In the genomic region with DNA sequence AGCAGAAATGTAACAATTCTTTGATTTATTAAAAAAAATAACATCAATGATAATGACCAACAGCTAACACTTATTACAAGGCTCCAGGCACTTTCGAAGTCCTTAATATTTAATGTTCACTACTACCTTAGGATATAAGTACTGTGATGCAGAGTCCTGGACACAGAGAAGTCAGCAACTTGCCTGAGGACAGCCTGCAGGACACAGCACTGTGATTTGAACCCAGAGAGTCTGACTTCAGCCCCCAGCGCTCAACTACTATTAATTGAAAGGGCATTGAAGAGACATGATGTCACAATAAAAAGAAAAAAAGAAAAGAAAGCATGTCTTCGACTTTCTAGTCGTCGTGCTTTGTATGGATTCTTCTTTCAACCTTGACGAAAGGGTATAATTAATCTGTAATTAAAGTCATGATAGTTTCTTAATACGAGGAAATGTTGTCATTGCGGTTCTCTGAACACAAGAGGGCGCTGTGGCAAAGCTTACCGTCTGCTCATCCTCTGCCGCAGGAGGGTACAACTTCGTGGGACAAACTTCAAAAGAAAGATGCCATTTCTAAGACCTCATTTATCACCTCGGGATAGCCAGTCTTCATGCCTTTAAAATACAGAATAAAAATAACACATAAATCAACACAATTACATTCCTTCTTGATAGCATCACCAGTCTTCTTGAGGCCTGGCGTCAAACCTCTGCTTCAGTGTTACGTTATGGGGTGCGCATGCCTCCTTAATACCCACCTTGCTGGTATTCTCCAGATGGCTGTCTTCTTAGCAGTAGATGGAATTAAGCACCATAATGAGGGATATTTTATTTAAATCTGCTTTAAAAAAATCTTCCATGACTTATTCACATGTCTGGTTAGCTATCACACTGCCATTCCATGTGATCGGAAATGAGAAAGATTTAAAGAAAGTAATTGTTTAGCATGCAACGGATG, we compare ENCODE assay signal across 9 cellular contexts.
A peak's percentile ranks its signal among the peaks of the same experiment; 100 is the strongest.
DNase-seq lines count a peak whose midpoint lies in the region; ATAC-seq, FAIRE-seq and TF ChIP-seq lines count a peak whose summit lies in the region.
"Had no signal": no experiment of that assay in that cellular context is flagged by ENCODE, and none has a peak within 500 bp of the region (broad histone marks: within the 10 kb centered on the region; RNA-seq: fewer than 3 reads in every experiment).

No MANE protein-coding gene starts in this region.

- H4K8ac ChIP-seq in H1 (ENCODE audit: extremely low read depth, insufficient read depth, low read length), result no peak overlapping the region

- H3K4me1 Mint-ChIP-seq in GM23338, result peaks cover 21% of the 10 kb centered on the region
- peaks cover 19% of the 10 kb centered on the region for H3K4me1 Mint-ChIP-seq in activated CD8-positive, alpha-beta T cell treated with anti-CD3 and anti-CD28 coated beads, Interleukin-2, amount 10 ng/mL, durations not matched to agents 7 days and 5 days (ENCODE audit: low read depth)
- H3K4me1 Mint-ChIP-seq in stimulated activated effector memory CD8-positive, alpha-beta T cell treated with anti-CD3 and anti-CD28 coated beads, Interleukin-12 subunit alpha, Interleukin-12 subunit beta, amount 100 ng/mL, for 72 hours, result peaks cover 44% of the 10 kb centered on the region

- H3K27ac ChIP-seq in GM23338 (ENCODE audit: low read depth) (no peak overlapping the region), H1 (ENCODE audit: low read depth, low read length) (no peak overlapping the region)

- no peak overlapping the region for H3K4me3 ChIP-seq in GM23338
- no peak overlapping the region for H3K4me3 ChIP-seq in H1 (ENCODE audit: extremely low read depth in 1 of 4, insufficient read depth in 2 of 4, low read depth in 3 of 4, low read length in 4 of 4)
- no peak overlapping the region for H3K4me3 ChIP-seq in mucosa of descending colon

- POLR2A ChIA-PET in activated CD8-positive, alpha-beta T cell treated with anti-CD3 and anti-CD28 coated beads, Interleukin-2, amount 10 ng/mL, durations not matched to agents 7 days and 5 days (lab: Charles Lee), result no interaction called here
- POLR2A ChIA-PET in H1 (lab: Charles Lee; ENCODE audit: partially characterized antibody), result no interaction called here

- WGBS in H1 (ENCODE audit: extremely low coverage in 1 of 2, insufficient coverage in 1 of 2, insufficient read length in 1 of 2, insufficient replicate concordance in 2 of 2, low coverage in 1 of 2, low lambda C conversion rate in 2 of 2, missing lambda C conversion rate in 1 of 2), 2 experiments, result 43% methylated on average over 18 of the region's 18 CpGs; no CpG with 5 or more reads in 1 of the 2 experiments

- no peaks in the 10 kb centered on the region; the same call in 1 of the 2 replicates for H3K79me1 ChIP-seq in H1 (ENCODE audit: low read depth, low read length)

- no peak overlapping the region for H2AFZ ChIP-seq in GM23338
- H2AFZ ChIP-seq in H1 (ENCODE audit: low read length), result no peak overlapping the region

- DNase-seq in AG08396 (ENCODE audit: low spot score), result peak; percentile 57
- peak; percentile 86 for DNase-seq in GM23338 (ENCODE audit: low spot score)
- peak; percentile 17 for DNase-seq in NCI-H446 treated with DMSO at 0.1 percent for 48 hours (lab: John Stamatoyannopoulos, UW)
- DNase-seq in activated CD8-positive, alpha-beta T cell treated with anti-CD3 and anti-CD28 coated beads, Interleukin-2, amount 10 ng/mL, durations not matched to agents 7 days and 5 days, result peak; percentile 71
- DNase-seq in H1 (ENCODE audit: low read depth in 1 of 2, low spot score in 2 of 2), result peak; percentile 19 to 71
- peak in 2 of 3 donors; percentile 42 to 58 for DNase-seq in mucosa of descending colon
- peak; percentile 45 to 60 for DNase-seq in stimulated activated effector memory CD8-positive, alpha-beta T cell treated with anti-CD3 and anti-CD28 coated beads, Interleukin-12 subunit alpha, Interleukin-12 subunit beta, amount 100 ng/mL, for 72 hours (ENCODE audit: low spot score in 2 of 2)

- H3K56ac ChIP-seq in H1 (replicated peaks; ENCODE audit: insufficient read length, low read depth, low read length), result no peak overlapping the region

- H2BK5ac ChIP-seq in H1 (ENCODE audit: low read depth, low read length), result no peak overlapping the region

- no peaks in the 10 kb centered on the region for H3K23me2 ChIP-seq in H1 (ENCODE audit: low read depth, low read length)

- H3F3A ChIP-seq in GM23338 (replicated peaks; ENCODE audit: low read depth), result no peaks in the 10 kb centered on the region

- no peaks in the 10 kb centered on the region for H4K20me1 ChIP-seq in GM23338 (replicated peaks; ENCODE audit: insufficient read depth)
- H4K20me1 ChIP-seq in H1 (replicated peaks in 1 of 2; ENCODE audit: control insufficient read depth in 1 of 2, insufficient read depth in 2 of 2, low read length in 2 of 2), result no peaks in the 10 kb centered on the region

- no peak for TF ChIP-seq POLR2A in H1 (IDR thresholded peaks at IDR 0.05; ENCODE audit: control extremely low read depth in 1 of 2, low read depth in 2 of 2, low read length in 2 of 2)

- 0 out of 2 replicates have a peak, but pooled peaks cover 3% of the 10 kb centered on the region for H3K9me2 ChIP-seq in GM23338 (ENCODE audit: insufficient read depth)

- peak; percentile 94 for FAIRE-seq in H1 (lab: Jason Lieb, UNC)

- H2BK12ac ChIP-seq in H1 (ENCODE audit: low read depth, low read length), result no peak overlapping the region

- TF ChIP-seq CTCF in GM23338 (conservative IDR thresholded peaks at IDR 0.05; ENCODE audit: low read depth in 2 of 2), result peak; percentile 92 to 99
- peak; percentile 65 to 83 (median 78) for TF ChIP-seq CTCF in H1 (IDR thresholded peaks at IDR 0.05; ENCODE audit: control extremely low read depth in 1 of 3, insufficient read depth in 1 of 3, low read depth in 1 of 3, low read length in 3 of 3)
- TF ChIP-seq CTCF in mucosa of descending colon (IDR thresholded peaks at IDR 0.05), result peak; percentile 40

- no peak for TF ChIP-seq EP300 in H1 (IDR thresholded peaks at IDR 0.05; ENCODE audit: borderline replicate concordance in 1 of 2, low read depth in 2 of 2, low read length in 2 of 2)

- no peak overlapping the region for H3K23ac ChIP-seq in H1 (ENCODE audit: insufficient read length)

- no peak overlapping the region for H3K4me2 ChIP-seq in GM23338
- H3K4me2 ChIP-seq in H1 (ENCODE audit: insufficient read depth in 1 of 2, low read depth in 2 of 2, low read length in 2 of 2), result no peak overlapping the region

- no peak overlapping the region for H3K18ac ChIP-seq in H1 (ENCODE audit: extremely low read depth, low read length)

- H3K4me3 Mint-ChIP-seq in GM23338, result no peak overlapping the region
- no peak overlapping the region for H3K4me3 Mint-ChIP-seq in activated CD8-positive, alpha-beta T cell treated with anti-CD3 and anti-CD28 coated beads, Interleukin-2, amount 10 ng/mL, durations not matched to agents 7 days and 5 days
- H3K4me3 Mint-ChIP-seq in stimulated activated effector memory CD8-positive, alpha-beta T cell treated with anti-CD3 and anti-CD28 coated beads, Interleukin-12 subunit alpha, Interleukin-12 subunit beta, amount 100 ng/mL, for 72 hours, result no peak overlapping the region
- H3K4me3 Mint-ChIP-seq: stimulated activated naive CD8-positive, alpha-beta T cell treated with anti-CD3 and anti-CD28 coated beads, Interleukin-15, Interleukin-2, amounts not matched to agents 100 ng/mL and 50 ng/mL, for 24 hours had no signal

- H2BK15ac ChIP-seq in H1 (ENCODE audit: low read length), result no peak overlapping the region

- H3K36me3 ChIP-seq in GM23338 (ENCODE audit: insufficient read depth), result no peaks in the 10 kb centered on the region
- H3K36me3 ChIP-seq in H1 (ENCODE audit: control insufficient read depth in 2 of 4, insufficient read depth in 4 of 4, low read length in 3 of 4), result no peaks in the 10 kb centered on the region
- no peaks in the 10 kb centered on the region for H3K36me3 ChIP-seq in mucosa of descending colon (ENCODE audit: low read depth)

- H3K27ac Mint-ChIP-seq in GM23338, result no peak overlapping the region
- H3K27ac Mint-ChIP-seq in activated CD8-positive, alpha-beta T cell treated with anti-CD3 and anti-CD28 coated beads, Interleukin-2, amount 10 ng/mL, durations not matched to agents 7 days and 5 days, result no peak overlapping the region
- H3K27ac Mint-ChIP-seq in stimulated activated effector memory CD8-positive, alpha-beta T cell treated with anti-CD3 and anti-CD28 coated beads, Interleukin-12 subunit alpha, Interleukin-12 subunit beta, amount 100 ng/mL, for 72 hours, result no peak overlapping the region
- H3K27ac Mint-ChIP-seq: stimulated activated naive CD8-positive, alpha-beta T cell treated with anti-CD3 and anti-CD28 coated beads, Interleukin-15, Interleukin-2, amounts not matched to agents 100 ng/mL and 50 ng/mL, for 24 hours had no signal

- ATAC-seq in GM23338, result peak; percentile 75
- no peak for ATAC-seq in activated CD8-positive, alpha-beta T cell treated with anti-CD3 and anti-CD28 coated beads, Interleukin-2, amount 10 ng/mL, durations not matched to agents 7 days and 5 days
- ATAC-seq in mucosa of descending colon, result peak; percentile 65
- no peak for ATAC-seq in stimulated activated effector memory CD8-positive, alpha-beta T cell treated with anti-CD3 and anti-CD28 coated beads, Interleukin-12 subunit alpha, Interleukin-12 subunit beta, amount 100 ng/mL, for 72 hours
- ATAC-seq in GM21723 (IDR thresholded peaks at IDR 0.05; ENCODE audit: unreplicated experiment), result no peak

- CTCF ChIA-PET in activated CD8-positive, alpha-beta T cell treated with anti-CD3 and anti-CD28 coated beads, Interleukin-2, amount 10 ng/mL, durations not matched to agents 7 days and 5 days (lab: Charles Lee), result interaction anchor here (0.6 to 2.8 kb wide), 17 partner anchors 10 to 770 kb away, joined by 3 to 11 read pairs (median 3); no protein-coding TSS in a partner anchor
- CTCF ChIA-PET in H1 (lab: Charles Lee; ENCODE audit: partially characterized antibody), result interaction anchor here (0.8 to 2.8 kb wide), 28 partner anchors 9 to 1369 kb away, joined by 3 to 13 read pairs (median 4); no protein-coding TSS in a partner anchor

- no peak overlapping the region for H2AK5ac ChIP-seq in H1 (ENCODE audit: low read depth, low read length)

- H3K14ac ChIP-seq in H1 (ENCODE audit: insufficient read length), result no peak overlapping the region

- no peak overlapping the region for H4K91ac ChIP-seq in H1 (replicated peaks; ENCODE audit: insufficient read length, low read length)

- no peak overlapping the region for H4K5ac ChIP-seq in H1 (ENCODE audit: insufficient read length, low read depth, low read length)

- H3K9me3 Mint-ChIP-seq in GM23338, result no peaks in the 10 kb centered on the region
- H3K9me3 Mint-ChIP-seq in activated CD8-positive, alpha-beta T cell treated with anti-CD3 and anti-CD28 coated beads, Interleukin-2, amount 10 ng/mL, durations not matched to agents 7 days and 5 days (ENCODE audit: insufficient read depth), result no peaks in the 10 kb centered on the region
- H3K9me3 Mint-ChIP-seq in stimulated activated effector memory CD8-positive, alpha-beta T cell treated with anti-CD3 and anti-CD28 coated beads, Interleukin-12 subunit alpha, Interleukin-12 subunit beta, amount 100 ng/mL, for 72 hours, result no peaks in the 10 kb centered on the region
- H3K9me3 Mint-ChIP-seq: stimulated activated naive CD8-positive, alpha-beta T cell treated with anti-CD3 and anti-CD28 coated beads, Interleukin-15, Interleukin-2, amounts not matched to agents 100 ng/mL and 50 ng/mL, for 24 hours had no signal

- intact Hi-C loops in mucosa of descending colon (cut with DNase I, micrococcal nuclease), result loop anchor here (10.0 kb wide), 1 partner anchor 758 kb away; no protein-coding TSS in a partner anchor

- TF ChIP-seq RAD21 in H1 (IDR thresholded peaks at IDR 0.05 in 1 of 2, conservative IDR thresholded peaks at IDR 0.05 in 1 of 2; ENCODE audit: low read depth in 2 of 2, low read length in 2 of 2), result peak; percentile 94 to 96

- H3K9me3 ChIP-seq in H1 (ENCODE audit: insufficient read depth in 2 of 2, low read depth in 1 of 2, low read length in 1 of 2) (no peaks in the 10 kb centered on the region), mucosa of descending colon (no peaks in the 10 kb centered on the region)

- H3K79me2 ChIP-seq in GM23338 (replicated peaks; ENCODE audit: insufficient read depth) (no peaks in the 10 kb centered on the region), H1 (ENCODE audit: control insufficient read depth in 1 of 2, insufficient read depth in 2 of 2, low read length in 2 of 2) (no peaks in the 10 kb centered on the region)

- H2BK20ac ChIP-seq in H1 (ENCODE audit: low read length), result no peak overlapping the region

- H3K4me1 ChIP-seq in GM23338 (ENCODE audit: insufficient read depth) (peaks cover 5% of the 10 kb centered on the region; the same call in 1 of the 2 replicates), H1 (replicated peaks in 1 of 4; ENCODE audit: control insufficient read depth in 3 of 4, insufficient read depth in 4 of 4, low read length in 3 of 4) (peaks cover 0 to 8% (median 3%) of the 10 kb centered on the region in 4 experiments; a peak in 4 of 7 replicates), mucosa of descending colon (ENCODE audit: low read depth) (no peaks in the 10 kb centered on the region)

- H3K27me3 ChIP-seq in GM23338 (ENCODE audit: insufficient read depth), result no peaks in the 10 kb centered on the region
- peaks cover 0 to 2% (median 0%) of the 10 kb centered on the region in 4 experiments; a peak in 1 of 7 replicates for H3K27me3 ChIP-seq in H1 (replicated peaks in 1 of 4; ENCODE audit: control insufficient read depth in 3 of 4, extremely low read depth in 1 of 4, insufficient read depth in 3 of 4, low read length in 3 of 4)

- H2BK120ac ChIP-seq in H1 (replicated peaks; ENCODE audit: low read depth, low read length), result no peak overlapping the region

- peaks cover 5% of the 10 kb centered on the region for H3K27me3 Mint-ChIP-seq in GM23338 (ENCODE audit: insufficient read depth, low read depth, poor library complexity)
- H3K27me3 Mint-ChIP-seq in activated CD8-positive, alpha-beta T cell treated with anti-CD3 and anti-CD28 coated beads, Interleukin-2, amount 10 ng/mL, durations not matched to agents 7 days and 5 days (ENCODE audit: low read depth), result no peaks in the 10 kb centered on the region
- H3K27me3 Mint-ChIP-seq: stimulated activated naive CD8-positive, alpha-beta T cell treated with anti-CD3 and anti-CD28 coated beads, Interleukin-15, Interleukin-2, amounts not matched to agents 100 ng/mL and 50 ng/mL, for 24 hours had no signal

- no peak overlapping the region for H3K4ac ChIP-seq in H1 (replicated peaks; ENCODE audit: insufficient read length, low read depth, low read length)

- H3K9ac ChIP-seq in H1 (replicated peaks in 1 of 4; ENCODE audit: extremely low read depth in 1 of 4, low read depth in 3 of 4, low read length in 3 of 4), result no peak overlapping the region

- H3K36me3 Mint-ChIP-seq in GM23338 (ENCODE audit: low read depth), result no peaks in the 10 kb centered on the region
- H3K36me3 Mint-ChIP-seq in activated CD8-positive, alpha-beta T cell treated with anti-CD3 and anti-CD28 coated beads, Interleukin-2, amount 10 ng/mL, durations not matched to agents 7 days and 5 days (ENCODE audit: low read depth), result no peaks in the 10 kb centered on the region
- no peaks in the 10 kb centered on the region for H3K36me3 Mint-ChIP-seq in stimulated activated effector memory CD8-positive, alpha-beta T cell treated with anti-CD3 and anti-CD28 coated beads, Interleukin-12 subunit alpha, Interleukin-12 subunit beta, amount 100 ng/mL, for 72 hours

Comparison
In these comparisons a context has a peak if more than half of its experiments do, and no peak if none do; other contexts are left out.
1. DNase-seq: peak in every context shown above with its lines; median percentile 86 in GM23338; 71 in activated CD8-positive, alpha-beta T cell treated with anti-CD3 and anti-CD28 coated beads, Interleukin-2, amount 10 ng/mL, durations not matched to agents 7 days and 5 days; 57 in AG08396; 52 in stimulated activated effector memory CD8-positive, alpha-beta T cell treated with anti-CD3 and anti-CD28 coated beads, Interleukin-12 subunit alpha, Interleukin-12 subunit beta, amount 100 ng/mL, for 72 hours; 50 in mucosa of descending colon; 45 in H1; 17 in NCI-H446 treated with DMSO at 0.1 percent for 48 hours.
2. ATAC-seq: peak in GM23338 (single experiment) and mucosa of descending colon (single experiment); none in activated CD8-positive, alpha-beta T cell treated with anti-CD3 and anti-CD28 coated beads, Interleukin-2, amount 10 ng/mL, durations not matched to agents 7 days and 5 days (single experiment), stimulated activated effector memory CD8-positive, alpha-beta T cell treated with anti-CD3 and anti-CD28 coated beads, Interleukin-12 subunit alpha, Interleukin-12 subunit beta, amount 100 ng/mL, for 72 hours (single experiment) and GM21723 (single experiment).
3. CTCF ChIP-seq: peak in every context shown above with its lines; median percentile 96 in GM23338; 78 in H1; 40 in mucosa of descending colon.